27 cellular contexts compared by ENCODE assay signal in the genomic region with DNA sequence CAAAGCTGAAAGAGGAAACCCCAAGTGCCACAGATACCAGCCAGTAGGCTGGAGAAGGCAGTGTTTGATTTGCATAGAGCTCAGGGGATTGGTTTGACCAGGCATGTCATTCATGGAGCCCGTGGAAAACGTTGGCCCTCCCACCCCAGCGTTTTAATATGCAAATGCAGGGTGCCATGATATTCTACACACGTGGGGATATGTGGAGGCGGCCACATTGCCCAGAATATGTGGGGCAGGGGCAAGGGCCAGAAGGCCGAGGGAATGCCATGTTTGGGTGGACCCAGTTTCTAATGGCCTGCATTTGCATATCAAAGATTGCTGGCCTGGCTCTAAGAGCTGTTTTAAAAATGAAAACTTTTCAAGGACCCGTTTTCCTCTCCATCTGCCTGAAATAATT.
"Had no signal": no experiment of that assay in that cellular context is flagged by ENCODE, and none has a peak within 500 bp of the region (broad histone marks: within the 10 kb centered on the region; RNA-seq: fewer than 3 reads in every experiment).

No MANE protein-coding gene starts in this region.

- H3K4me3 ChIP-seq: hepatocyte, left ventricle myocardium inferior, lung, mucosa of descending colon, right atrium auricular region, right lobe of liver, smooth muscle cell, stomach, thyroid gland, transverse colon, upper lobe of left lung, vagina had no signal

- H3K27me3 ChIP-seq: hepatocyte, right atrium auricular region, right lobe of liver, stomach, testis, thyroid gland, transverse colon, upper lobe of left lung, vagina had no signal

- H3K4me2 ChIP-seq: hepatocyte, smooth muscle cell had no signal

- H2AFZ ChIP-seq: hepatocyte, parathyroid adenoma had no signal

- ATAC-seq: mucosa of descending colon; naive thymus-derived CD4-positive, alpha-beta T cell; natural killer cell treated with Interleukin-12 subunit alpha and Interleukin-12 subunit beta and Interleukin-15 and Interleukin-18, amount 100 ng/mL, for 72 hours; right lobe of liver; stimulated activated memory B cell treated with anti-CD40 and anti-IgM and Interleukin-4, amounts not matched to agents 10 μg/mL and 1 μg/mL and 100 μg/mL, for 72 hours; stimulated activated naive CD8-positive, alpha-beta T cell treated with anti-CD3 and anti-CD28 coated beads, Interleukin-15, Interleukin-2, amounts not matched to agents 100 U/mL and 50 U/mL, for 24 hours had no signal

- H3K4me3 Mint-ChIP-seq: memory B cell; naive thymus-derived CD4-positive, alpha-beta T cell; natural killer cell treated with Interleukin-12 subunit alpha and Interleukin-12 subunit beta and Interleukin-15 and Interleukin-18, amount 100 ng/mL, for 72 hours; stimulated activated memory B cell treated with anti-CD40 and anti-IgM and Interleukin-4, amounts not matched to agents 10 μg/mL and 1 μg/mL and 100 μg/mL, for 72 hours had no signal

- H3K9ac ChIP-seq: parathyroid adenoma had no signal

- DNase-seq: islet precursor cell; left ventricle myocardium inferior; midbrain; mucosa of descending colon; naive thymus-derived CD4-positive, alpha-beta T cell; nucleus accumbens; right lobe of liver; stimulated activated CD4-positive, alpha-beta T cell treated with anti-CD3 and anti-CD28 coated beads, Interleukin-1b, Interleukin-23, amount 100 ng/mL, for 48 hours; stimulated activated CD4-positive, alpha-beta T cell treated with anti-CD3 and anti-CD28 coated beads, Interleukin-2, amount 100 ng/mL, for 48 hours; stimulated activated CD4-positive, alpha-beta T cell treated with anti-CD3 and anti-CD28 coated beads, Interleukin-4, amount 100 ng/mL, for 4 hours; stimulated activated CD8-positive, alpha-beta memory T cell treated with anti-CD3 and anti-CD28 coated beads, Interleukin-4, amount 100 ng/mL, for 48 hours; stimulated activated naive CD8-positive, alpha-beta T cell treated with anti-CD3 and anti-CD28 coated beads, Interleukin-15, Interleukin-2, amounts not matched to agents 100 U/mL and 50 U/mL, for 24 hours; stomach; testis; thyroid gland; transverse colon; upper lobe of left lung had no signal

- H3K36me3 ChIP-seq: left ventricle myocardium inferior, right atrium auricular region, right lobe of liver, stomach, thyroid gland, transverse colon, upper lobe of left lung, vagina had no signal

- H3K27ac ChIP-seq: hepatocyte, left ventricle myocardium inferior, parathyroid adenoma, right atrium auricular region, right lobe of liver, stomach, testis, thyroid gland, upper lobe of left lung, vagina had no signal

- H3K4me1 Mint-ChIP-seq: memory B cell; naive thymus-derived CD4-positive, alpha-beta T cell; stimulated activated memory B cell treated with anti-CD40 and anti-IgM and Interleukin-4, amounts not matched to agents 10 μg/mL and 1 μg/mL and 100 μg/mL, for 72 hours had no signal

- H3K27ac Mint-ChIP-seq: memory B cell; naive thymus-derived CD4-positive, alpha-beta T cell; natural killer cell treated with Interleukin-12 subunit alpha and Interleukin-12 subunit beta and Interleukin-15 and Interleukin-18, amount 100 ng/mL, for 72 hours; progenitor cell of endocrine pancreas; stimulated activated memory B cell treated with anti-CD40 and anti-IgM and Interleukin-4, amounts not matched to agents 10 μg/mL and 1 μg/mL and 100 μg/mL, for 72 hours had no signal

- H3K9me3 ChIP-seq: left ventricle myocardium inferior, mucosa of descending colon, right atrium auricular region, right lobe of liver, stomach, testis, thyroid gland, transverse colon, upper lobe of left lung, vagina had no signal

- H3K27me3 Mint-ChIP-seq: progenitor cell of endocrine pancreas; stimulated activated memory B cell treated with anti-CD40 and anti-IgM and Interleukin-4, amounts not matched to agents 10 μg/mL and 1 μg/mL and 100 μg/mL, for 72 hours had no signal

- H3K4me1 ChIP-seq: left ventricle myocardium inferior, parathyroid adenoma, right atrium auricular region, right lobe of liver, stomach, testis, thyroid gland, upper lobe of left lung, vagina had no signal

- H3K36me3 Mint-ChIP-seq: memory B cell; naive thymus-derived CD4-positive, alpha-beta T cell; natural killer cell treated with Interleukin-12 subunit alpha and Interleukin-12 subunit beta and Interleukin-15 and Interleukin-18, amount 100 ng/mL, for 72 hours; stimulated activated memory B cell treated with anti-CD40 and anti-IgM and Interleukin-4, amounts not matched to agents 10 μg/mL and 1 μg/mL and 100 μg/mL, for 72 hours had no signal
